In the genomic region with DNA sequence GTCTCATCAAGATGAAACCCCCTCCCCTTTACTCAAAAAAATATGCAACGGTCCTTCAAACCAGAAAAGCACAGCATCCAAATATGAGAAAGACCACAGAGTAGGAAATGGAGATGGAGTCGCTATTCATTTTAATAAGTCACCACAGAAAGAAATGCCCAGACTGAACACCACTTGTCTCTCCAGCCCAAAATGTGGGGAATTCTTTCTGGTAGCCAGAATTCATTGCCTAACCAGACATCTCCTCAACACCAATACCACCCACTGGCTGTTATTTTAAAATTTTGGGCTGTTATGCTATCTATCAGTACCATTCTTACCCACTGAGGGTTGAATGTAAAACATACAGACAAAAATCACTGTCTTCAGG, we compare ENCODE assay signal across 9 cellular contexts.
DNase-seq lines count a peak whose midpoint lies in the region; ATAC-seq and TF ChIP-seq lines count a peak whose summit lies in the region.
"Had no signal": no experiment of that assay in that cellular context is flagged by ENCODE, and none has a peak within 500 bp of the region (broad histone marks: within the 10 kb centered on the region; RNA-seq: fewer than 3 reads in every experiment).

No MANE protein-coding gene starts in this region.

- TF ChIP-seq RAD21 in neural cell (conservative IDR thresholded peaks at IDR 0.05) = no peak

- no peaks in the 10 kb centered on the region for H3K36me3 Mint-ChIP-seq in natural killer cell
- H3K36me3 Mint-ChIP-seq in natural killer cell treated with Interleukin-12 subunit alpha and Interleukin-12 subunit beta and Interleukin-15 and Interleukin-18, amount 100 ng/mL, for 72 hours = no peaks in the 10 kb centered on the region

- H3K9me2 ChIP-seq in neural cell (ENCODE audit: insufficient read depth, low read length) = no peaks in the 10 kb centered on the region

- H3K4me3 ChIP-seq in brain microvascular endothelial cell (ENCODE audit: low read depth, low read length) (no peak overlapping the region), neural cell (ENCODE audit: low read length) (no peak overlapping the region)
- H3K4me3 ChIP-seq: BLaER1 treated with 17β-estradiol and CSF1 and Interleukin-3, amounts not matched to agents 10 nM and 100 nM had no signal

- H3K9me3 ChIP-seq in neural cell (ENCODE audit: low read length) = no peaks in the 10 kb centered on the region
- H3K9me3 ChIP-seq: BLaER1 treated with 17β-estradiol and CSF1 and Interleukin-3, amounts not matched to agents 10 nM and 100 nM had no signal

- H3K79me2 ChIP-seq in neural cell (replicated peaks; ENCODE audit: insufficient read depth, low read length) = no peaks in the 10 kb centered on the region

- H3K27ac Mint-ChIP-seq in natural killer cell = peak overlapping the region; percentile 19 to 47
- H3K27ac Mint-ChIP-seq in natural killer cell treated with Interleukin-12 subunit alpha and Interleukin-12 subunit beta and Interleukin-15 and Interleukin-18, amount 100 ng/mL, for 72 hours = peak overlapping the region in 1 of 2 donors; percentile 56

- no peaks in the 10 kb centered on the region for H3K27me3 ChIP-seq in brain microvascular endothelial cell (replicated peaks)
- no peaks in the 10 kb centered on the region for H3K27me3 ChIP-seq in neural cell (ENCODE audit: insufficient read depth, low read depth, low read length)
- H3K27me3 ChIP-seq: BLaER1 treated with 17β-estradiol and CSF1 and Interleukin-3, amounts not matched to agents 10 nM and 100 nM had no signal

- no peak overlapping the region for H3K9ac ChIP-seq in neural cell (ENCODE audit: low read length)

- no peak for TF ChIP-seq POLR2A in erythroblast (IDR thresholded peaks at IDR 0.05; ENCODE audit: low read length)

- in situ Hi-C loops in brain microvascular endothelial cell (cut with HindIII; ENCODE audit: low pct_ligation_motif_present, low sequenced_read_pairs) = no loop called here

- H3K4me3 Mint-ChIP-seq in natural killer cell = no peak overlapping the region
- no peak overlapping the region for H3K4me3 Mint-ChIP-seq in natural killer cell treated with Interleukin-12 subunit alpha and Interleukin-12 subunit beta and Interleukin-15 and Interleukin-18, amount 100 ng/mL, for 72 hours

- H3K36me3 ChIP-seq in brain microvascular endothelial cell (replicated peaks) = no peaks in the 10 kb centered on the region
- H3K36me3 ChIP-seq in neural cell (ENCODE audit: insufficient read depth, low read length) = no peaks in the 10 kb centered on the region

- H3F3A ChIP-seq in neural cell (ENCODE audit: insufficient read depth, low read length, poor library complexity, severe bottlenecking) = no peaks in the 10 kb centered on the region

- no peaks in the 10 kb centered on the region for H3K27me3 Mint-ChIP-seq in natural killer cell (ENCODE audit: low read depth in 2 of 2)
- H3K27me3 Mint-ChIP-seq in natural killer cell treated with Interleukin-12 subunit alpha and Interleukin-12 subunit beta and Interleukin-15 and Interleukin-18, amount 100 ng/mL, for 72 hours = no peaks in the 10 kb centered on the region

- no peaks in the 10 kb centered on the region for H3K9me3 Mint-ChIP-seq in natural killer cell
- H3K9me3 Mint-ChIP-seq in natural killer cell treated with Interleukin-12 subunit alpha and Interleukin-12 subunit beta and Interleukin-15 and Interleukin-18, amount 100 ng/mL, for 72 hours = no peaks in the 10 kb centered on the region

- peak overlapping the region; percentile 100 for H3K27ac ChIP-seq in brain microvascular endothelial cell
- H3K27ac ChIP-seq in neural cell (ENCODE audit: low read length) = no peak overlapping the region

- TF ChIP-seq CTCF in natural killer cell (IDR thresholded peaks at IDR 0.05) = peak; percentile 33
- no peak for TF ChIP-seq CTCF in brain microvascular endothelial cell (IDR thresholded peaks at IDR 0.05; ENCODE audit: low read depth, low read length, missing control alignments)
- no peak for TF ChIP-seq CTCF in neural cell (IDR thresholded peaks at IDR 0.05; ENCODE audit: poor library complexity, severe bottlenecking)

- H3K4me1 Mint-ChIP-seq in natural killer cell = peaks cover 28 to 36% of the 10 kb centered on the region in 2 donors
- H3K4me1 Mint-ChIP-seq in natural killer cell treated with Interleukin-12 subunit alpha and Interleukin-12 subunit beta and Interleukin-15 and Interleukin-18, amount 100 ng/mL, for 72 hours (ENCODE audit: low read depth in 2 of 2) = peaks cover 27 to 32% of the 10 kb centered on the region in 2 donors

- H3K4me2 ChIP-seq in neural cell (ENCODE audit: low read length) = no peak overlapping the region

- H4K20me1 ChIP-seq in neural cell (ENCODE audit: insufficient read depth) = no peaks in the 10 kb centered on the region

- no peak for ATAC-seq in natural killer cell
- no peak for ATAC-seq in natural killer cell treated with Interleukin-12 subunit alpha and Interleukin-12 subunit beta and Interleukin-15 and Interleukin-18, amount 100 ng/mL, for 72 hours
- ATAC-seq in GM21360 (IDR thresholded peaks at IDR 0.05; ENCODE audit: unreplicated experiment) = no peak

- no peak overlapping the region for H2AFZ ChIP-seq in neural cell (ENCODE audit: low read depth, low read length)

- DNase-seq in natural killer cell (no peak), brain microvascular endothelial cell (no peak), LoVo (ENCODE audit: low spot score) (no peak), erythroblast (lab: John Stamatoyannopoulos, UW) (no peak), NCI-H187 (lab: John Stamatoyannopoulos, UW) (no peak)
- no peak for DNase-seq in natural killer cell treated with Interleukin-12 subunit alpha and Interleukin-12 subunit beta and Interleukin-15 and Interleukin-18, amount 100 ng/mL, for 72 hours (ENCODE audit: low spot score)

- no peak for TF ChIP-seq EP300 in neural cell (conservative IDR thresholded peaks at IDR 0.05; ENCODE audit: poor library complexity, severe bottlenecking)

- intact Hi-C loops in natural killer cell (cut with micrococcal nuclease) = no loop called here

TF ChIP-seq in neural cell, 6 proteins besides CTCF, POLR2A, EP300 and RAD21:
- peak; percentile 7 for TF ChIP-seq SMC3 (conservative IDR thresholded peaks at IDR 0.05; ENCODE audit: poor library complexity)
- TF ChIP-seq TAF1 (IDR thresholded peaks at IDR 0.05; ENCODE audit: low read depth) = no peak
